Comparison of ENCODE assay signal across 8 cellular contexts in the genomic region with DNA sequence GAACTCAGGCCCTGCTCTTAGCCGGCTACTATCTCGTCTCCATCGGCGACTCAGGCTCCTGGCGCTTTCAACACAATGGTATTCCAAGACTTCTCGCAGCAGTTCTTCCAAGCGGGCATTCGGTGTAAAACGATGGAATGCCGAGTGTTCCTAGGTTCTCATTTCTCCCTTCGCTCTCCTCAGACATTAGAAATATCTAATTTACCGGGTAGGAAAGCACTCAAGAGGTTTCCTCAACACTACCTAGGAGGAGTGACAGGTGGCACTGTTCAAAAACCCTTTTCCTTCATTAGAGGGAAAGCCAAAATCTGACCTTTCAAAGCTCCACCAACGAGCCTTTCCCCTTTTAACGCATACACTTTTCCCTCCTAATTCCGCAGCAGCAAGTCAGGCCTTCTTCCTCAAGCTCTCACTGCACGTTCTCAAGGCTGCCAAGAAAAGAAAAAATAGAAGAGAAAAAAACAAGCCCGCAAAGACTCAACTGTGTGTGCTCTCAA. TPM values are rescaled to one million over a fixed set of nuclear protein-coding genes. Genes with fewer than 3 reads are reported as not detected.
DNase-seq lines count a peak whose midpoint lies in the region; ATAC-seq and TF ChIP-seq lines count a peak whose summit lies in the region.

No MANE protein-coding gene starts in this region.

- TF ChIP-seq EP300 in SK-N-SH (IDR thresholded peaks at IDR 0.05; ENCODE audit: borderline replicate concordance in 1 of 2, low read depth in 1 of 2, low read length in 1 of 2) = no peak

- intact Hi-C loops in Right ventricle myocardium inferior (cut with DNase I) = loop anchor here (1.0 to 5.0 kb wide), 2 partner anchors 73 to 131 kb away; no protein-coding TSS in a partner anchor
- intact Hi-C loops in natural killer cell (cut with micrococcal nuclease) = loop anchor here (1.0 to 5.0 kb wide), 3 partner anchors 74 to 131 kb away; no protein-coding TSS in a partner anchor

- peak overlapping the region; percentile 81 for H3K4me2 ChIP-seq in SK-N-SH

- peaks cover 26% of the 10 kb centered on the region for H3K4me1 ChIP-seq in cardiac muscle cell (ENCODE audit: low read depth)
- peaks cover 0 to 35% of the 10 kb centered on the region in 2 experiments; a peak in 2 of 4 replicates for H3K4me1 ChIP-seq in SK-N-SH (ENCODE audit: control insufficient read depth in 1 of 2, insufficient read depth in 2 of 2, low read depth in 1 of 2, low read length in 1 of 2)

- TF ChIP-seq RAD21 in SK-N-SH (IDR thresholded peaks at IDR 0.05; ENCODE audit: low read length) = peak; percentile 33

- WGBS in SK-N-SH (ENCODE audit: low lambda C conversion rate) = 1% methylated on average over 16 of the region's 17 CpGs

- H3K4me3 ChIP-seq in cardiac muscle cell (peak overlapping the region; percentile 63), SK-N-SH (ENCODE audit: low read depth in 2 of 2, low read length in 1 of 2) (peak overlapping the region; percentile 60 to 97)

- POLR2A ChIA-PET in SK-N-SH (lab: Yijun Ruan, JAX) = interaction anchor here (0.6 to 1.8 kb wide), 6 partner anchors 8 to 413 kb away, joined by 3 to 11 read pairs (median 5); partner anchors contain the start of genes PTTG1IP and SUMO3

- ATAC-seq in Right ventricle myocardium inferior = no peak
- ATAC-seq in HG03139 (IDR thresholded peaks at IDR 0.05; ENCODE audit: unreplicated experiment) = peak; percentile 44
- ATAC-seq in natural killer cell = peak; percentile 36 to 59 (median 48)
- ATAC-seq in HG03571 (IDR thresholded peaks at IDR 0.05; ENCODE audit: unreplicated experiment) = no peak

- H3K4me3 Mint-ChIP-seq in natural killer cell = peak overlapping the region; percentile 94

- peaks cover 42 to 43% of the 10 kb centered on the region in 2 donors for H3K4me1 Mint-ChIP-seq in natural killer cell

- H2AFZ ChIP-seq in SK-N-SH (ENCODE audit: low read depth) = 0 out of 2 replicates have a peak overlapping the region, but pooled peaks have one; percentile 3

- H3K9me3 ChIP-seq in cardiac muscle cell (ENCODE audit: low read depth) (no peaks in the 10 kb centered on the region), SK-N-SH (no peaks in the 10 kb centered on the region)

- TF ChIP-seq CTCF in cardiac muscle cell (IDR thresholded peaks at IDR 0.05; ENCODE audit: low read depth, low read length) = peak; percentile 29
- peak; percentile 45 for TF ChIP-seq CTCF in SK-N-SH (IDR thresholded peaks at IDR 0.05)
- peak; percentile 23 for TF ChIP-seq CTCF in natural killer cell (IDR thresholded peaks at IDR 0.05)

- CTCF ChIA-PET in SK-N-SH (lab: Yijun Ruan, JAX) = interaction anchor here (0.8 to 6.2 kb wide), 29 partner anchors 8 to 336 kb away, joined by 3 to 54 read pairs (median 7); partner anchors contain the start of genes PTTG1IP, SLX9 and TSPEAR

- peak overlapping the region; percentile 77 for H3K9ac ChIP-seq in SK-N-SH

- no peaks in the 10 kb centered on the region for H3K9me2 ChIP-seq in SK-N-SH

- H3F3A ChIP-seq in SK-N-SH (replicated peaks; ENCODE audit: insufficient read depth) = peaks cover 11% of the 10 kb centered on the region

- H3K27me3 ChIP-seq in cardiac muscle cell (no peaks in the 10 kb centered on the region), SK-N-SH (ENCODE audit: insufficient read depth) (no peaks in the 10 kb centered on the region)

- no peaks in the 10 kb centered on the region for H3K9me3 Mint-ChIP-seq in natural killer cell

- H3K36me3 Mint-ChIP-seq in natural killer cell = peaks cover 6% of the 10 kb centered on the region

- H3K79me2 ChIP-seq in SK-N-SH (ENCODE audit: insufficient read depth) = peaks cover 58% of the 10 kb centered on the region

- H3K27me3 Mint-ChIP-seq in natural killer cell (ENCODE audit: low read depth in 2 of 2) = no peaks in the 10 kb centered on the region

- H3K27ac ChIP-seq in cardiac muscle cell (peak overlapping the region; percentile 89), SK-N-SH (ENCODE audit: low read depth in 2 of 2, low read length in 1 of 2) (peak overlapping the region; percentile 36 to 91; a peak in 3 of 4 replicates)

- DNase-seq in cardiac muscle cell (ENCODE audit: low read depth in 1 of 2, low spot score in 1 of 2) = peak; percentile 33 to 44
- no peak for DNase-seq in Right ventricle myocardium inferior (ENCODE audit: missing footprints)
- DNase-seq in SK-N-SH = peak; percentile 64
- DNase-seq in epidermal melanocyte (ENCODE audit: insufficient read length, low spot score) = peak; percentile 46
- DNase-seq in natural killer cell = no peak
- no peak for DNase-seq in effector CD8-positive, alpha-beta T cell (lab: John Stamatoyannopoulos, UW)

- peaks cover 1% of the 10 kb centered on the region for H3K36me3 ChIP-seq in cardiac muscle cell
- peaks cover 43 to 47% of the 10 kb centered on the region in 2 experiments for H3K36me3 ChIP-seq in SK-N-SH (replicated peaks in 1 of 2; ENCODE audit: control insufficient read depth in 1 of 2, insufficient read depth in 2 of 2, low read length in 1 of 2)

- H4K20me1 ChIP-seq in SK-N-SH (ENCODE audit: insufficient read depth) = peaks cover 42% of the 10 kb centered on the region

- H3K27ac Mint-ChIP-seq in natural killer cell = peak overlapping the region; percentile 79 to 85

TF ChIP-seq in SK-N-SH, 30 proteins besides CTCF, POLR2A, EP300 and RAD21:
- peak; percentile 23; the same call in 1 of the 2 replicates for TF ChIP-seq SMC3 (IDR thresholded peaks at IDR 0.05; ENCODE audit: low read depth, low read length)
- no peak for TF ChIP-seq TEAD4 (IDR thresholded peaks at IDR 0.05; ENCODE audit: borderline replicate concordance, insufficient read depth)

RNA-seq across cellular contexts. Expression of gene UBE2G2, which starts 0.6 kb away (rescaled TPM):
- total RNA-seq in cardiac muscle cell = 47.8 and 79.4 TPM in 2 replicates
- 78.7 and 86.4 TPM in 2 replicates for polyA plus RNA-seq in cardiac muscle cell
- total RNA-seq in Right ventricle myocardium inferior = 66.6 TPM
- 129 and 149 TPM in 2 replicates for polyA plus RNA-seq in SK-N-SH (2012; rRNA removed)
- 55.4 and 71.0 TPM in 2 replicates for polyA plus RNA-seq in SK-N-SH (2012; cell fraction: cytosol; rRNA removed)
- polyA plus RNA-seq in SK-N-SH (2012; cell fraction: nucleus; rRNA removed) = 527 and 606 TPM in 2 replicates
- total RNA-seq in natural killer cell = 100 to 1,000 TPM in 2 of 3 donors, 10 to 100 TPM in 1; 89.1 to 109 (median 107) TPM

RNA-seq across cellular contexts. Expression of gene SUMO3, which starts 16.8 kb away (rescaled TPM):
- total RNA-seq in cardiac muscle cell (63.0 and 89.8 TPM in 2 replicates), Right ventricle myocardium inferior (73.9 TPM), natural killer cell (10 to 100 TPM; 64.0 to 70.1 (median 65.2) TPM)
- polyA plus RNA-seq in cardiac muscle cell (95.9 and 121 TPM in 2 replicates), SK-N-SH (2012; rRNA removed) (89.0 and 125 TPM in 2 replicates)
- 116 and 122 TPM in 2 replicates for polyA plus RNA-seq in SK-N-SH (2012; cell fraction: cytosol; rRNA removed)
- polyA plus RNA-seq in SK-N-SH (2012; cell fraction: nucleus; rRNA removed) = 31.5 and 38.2 TPM in 2 replicates

Comparison
In these comparisons a context has a peak if more than half of its experiments do, and no peak if none do; other contexts are left out.
1. DNase-seq: peak in cardiac muscle cell (2 of 2), SK-N-SH (single experiment) and epidermal melanocyte (single experiment); none in Right ventricle myocardium inferior (single experiment), natural killer cell (single experiment) and effector CD8-positive, alpha-beta T cell (single experiment).
2. ATAC-seq: peak in HG03139 (single experiment) and natural killer cell (3 of 3); none in Right ventricle myocardium inferior (single experiment) and HG03571 (single experiment).
3. Peak in every context shown above with its lines, with median percentiles within 50 percentile points of each other: CTCF ChIP-seq.